In the genomic region with DNA sequence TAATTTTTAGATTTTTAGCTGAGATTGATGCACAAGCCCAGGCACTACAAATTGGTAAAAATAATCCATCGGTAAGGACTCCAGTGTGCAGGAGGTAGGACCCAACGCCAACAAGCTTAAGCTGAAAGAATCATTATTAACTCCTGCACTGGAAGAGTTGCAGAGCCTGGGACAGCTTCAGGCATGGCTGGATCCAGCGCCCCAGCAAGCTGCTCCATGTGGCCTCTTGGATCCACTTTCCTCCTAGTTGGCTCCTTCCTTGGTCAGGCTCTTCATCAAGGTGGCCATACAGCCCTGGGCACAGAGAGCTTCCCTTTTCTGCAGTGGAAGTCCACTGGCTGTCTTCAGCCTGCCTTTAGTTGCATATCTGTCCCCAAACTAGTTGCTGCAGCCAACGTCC, we compare ENCODE assay signal across 8 cellular contexts.
"Had no signal": no experiment of that assay in that cellular context is flagged by ENCODE, and none has a peak within 500 bp of the region (broad histone marks: within the 10 kb centered on the region; RNA-seq: fewer than 3 reads in every experiment).

No MANE protein-coding gene starts in this region.

- ATAC-seq: HCT116 had no signal

- H3K4me1 ChIP-seq: HAP-1 had no signal

- H3K9me3 ChIP-seq: HAP-1 had no signal

- H3K27ac Mint-ChIP-seq: HFFc6, IgD-negative memory B cell had no signal

- H3K9ac ChIP-seq: GM23248 had no signal

- DNase-seq: GM23248, GOT3, H7, HFFc6, KBM-7 had no signal

- H3K36me3 ChIP-seq: HAP-1 had no signal

- H3K36me3 Mint-ChIP-seq: IgD-negative memory B cell had no signal

- H3K4me3 ChIP-seq: GM23248, HAP-1 had no signal

- H3K27ac ChIP-seq: GM23248 had no signal

- H3K4me1 Mint-ChIP-seq: IgD-negative memory B cell had no signal

- H3K4me3 Mint-ChIP-seq: HFFc6, IgD-negative memory B cell had no signal
